Comparison of ENCODE assay signal across 28 cellular contexts in the genomic region with DNA sequence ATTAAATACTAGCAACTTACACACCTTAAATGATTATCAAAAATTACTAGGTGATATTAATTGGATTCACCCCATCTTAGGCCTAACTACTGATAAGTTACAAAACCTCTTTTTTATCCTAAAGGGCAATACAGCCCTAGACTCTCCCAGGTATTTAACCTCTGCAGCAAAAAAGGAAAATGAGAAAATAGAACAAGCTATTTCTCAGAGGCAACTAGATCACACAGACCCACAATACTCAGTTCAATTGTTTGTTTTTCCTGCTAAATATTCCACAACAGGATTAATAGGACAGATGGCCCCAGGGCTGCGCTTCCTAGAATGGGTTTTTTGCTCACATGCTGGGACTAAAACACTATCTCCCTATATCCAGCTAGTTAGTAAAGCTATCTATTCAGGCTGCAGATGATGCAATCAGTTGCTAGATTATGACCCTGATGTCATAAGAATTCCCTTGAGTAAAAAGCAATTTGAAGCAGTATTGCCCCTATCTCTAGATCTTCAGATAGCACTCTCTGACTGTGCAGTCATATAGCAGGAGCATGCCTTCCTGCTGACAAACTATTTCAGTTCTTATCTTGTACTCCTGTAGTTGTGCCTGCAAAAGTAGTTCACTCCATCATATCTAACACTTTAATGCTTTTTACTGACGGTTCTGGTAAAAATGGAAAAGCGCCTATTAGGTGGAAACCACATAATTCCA.
"Had no signal": no experiment of that assay in that cellular context is flagged by ENCODE, and none has a peak within 500 bp of the region (broad histone marks: within the 10 kb centered on the region; RNA-seq: fewer than 3 reads in every experiment).

No MANE protein-coding gene starts in this region.

- DNase-seq: activated CD4-positive, alpha-beta memory T cell treated with anti-CD3 and anti-CD28 coated beads for 36 hours; activated CD4-positive, alpha-beta T cell treated with anti-CD3 and anti-CD28 coated beads for 48 hours; activated CD8-positive, alpha-beta memory T cell treated with anti-CD3 and anti-CD28 coated beads, Interleukin-2, amount 50 U/mL, for 4 hours; activated gamma-delta T cell treated with Interleukin-2 at 50 U/mL for 16 hours; activated naive CD4-positive, alpha-beta T cell treated with anti-CD3 and anti-CD28 coated beads, Interleukin-2, amount 50 U/mL, for 16 hours; activated T-cell treated with anti-CD3 and anti-CD28 coated beads, Interleukin-2, amount 50 U/mL, for 1 hour; amygdala; central memory CD4-positive, alpha-beta T cell; heart right ventricle; kidney glomerular epithelial cell; lower lobe of right lung; naive B cell; nephron progenitor cell; retina; stimulated activated CD4-positive, alpha-beta T cell treated with anti-CD3 and anti-CD28 coated beads, Interleukin-15, amount 100 ng/mL, for 24 hours; stimulated activated CD4-positive, alpha-beta T cell treated with anti-CD3 and anti-CD28 coated beads, Interleukin-2, amount 100 ng/mL, for 24 hours; stimulated activated naive CD4-positive, alpha-beta T cell; T-cell; tibial artery; WERI-Rb-1 had no signal

- H3K27ac ChIP-seq: breast epithelium, esophagus muscularis mucosa, foreskin keratinocyte, heart right ventricle, lower lobe of right lung, neutrophil, suprapubic skin, tibial artery, WERI-Rb-1 had no signal

- H3K27me3 ChIP-seq: breast epithelium, esophagus muscularis mucosa, foreskin keratinocyte, heart right ventricle, neutrophil, suprapubic skin, tibial artery had no signal

- H3K36me3 Mint-ChIP-seq: activated CD4-positive, alpha-beta memory T cell treated with anti-CD3 and anti-CD28 coated beads for 36 hours; T-cell had no signal

- H3K9me3 ChIP-seq: neutrophil had no signal

- H3K4me1 Mint-ChIP-seq: naive B cell, nephron progenitor cell, T-cell had no signal

- H3K4me1 ChIP-seq: breast epithelium, esophagus muscularis mucosa, foreskin keratinocyte, heart right ventricle, lower lobe of right lung, suprapubic skin, tibial artery had no signal

- H3K4me3 ChIP-seq: breast epithelium, esophagus muscularis mucosa, heart right ventricle, lower lobe of right lung, suprapubic skin, tibial artery had no signal

- H3K4me3 Mint-ChIP-seq: activated CD4-positive, alpha-beta memory T cell treated with anti-CD3 and anti-CD28 coated beads for 36 hours; naive B cell; nephron progenitor cell; T-cell had no signal

- H3K27ac Mint-ChIP-seq: activated CD4-positive, alpha-beta memory T cell treated with anti-CD3 and anti-CD28 coated beads for 36 hours; naive B cell; nephron progenitor cell; progenitor cell of endocrine pancreas; T-cell had no signal

- H3K27me3 Mint-ChIP-seq: activated CD4-positive, alpha-beta memory T cell treated with anti-CD3 and anti-CD28 coated beads for 36 hours; naive B cell; progenitor cell of endocrine pancreas; T-cell had no signal

- ATAC-seq: activated CD4-positive, CD25-positive, alpha-beta regulatory T cell treated with anti-CD3 and anti-CD28 coated beads, Interleukin-2, amount 50 U/mL, for 24 hours; foreskin keratinocyte; heart right ventricle; left lobe of liver; lower lobe of right lung; T-cell had no signal

- H3K36me3 ChIP-seq: breast epithelium, esophagus muscularis mucosa, heart right ventricle, lower lobe of right lung, neutrophil, suprapubic skin, tibial artery, WERI-Rb-1 had no signal
